17 cellular contexts compared by ENCODE assay signal in the genomic region with DNA sequence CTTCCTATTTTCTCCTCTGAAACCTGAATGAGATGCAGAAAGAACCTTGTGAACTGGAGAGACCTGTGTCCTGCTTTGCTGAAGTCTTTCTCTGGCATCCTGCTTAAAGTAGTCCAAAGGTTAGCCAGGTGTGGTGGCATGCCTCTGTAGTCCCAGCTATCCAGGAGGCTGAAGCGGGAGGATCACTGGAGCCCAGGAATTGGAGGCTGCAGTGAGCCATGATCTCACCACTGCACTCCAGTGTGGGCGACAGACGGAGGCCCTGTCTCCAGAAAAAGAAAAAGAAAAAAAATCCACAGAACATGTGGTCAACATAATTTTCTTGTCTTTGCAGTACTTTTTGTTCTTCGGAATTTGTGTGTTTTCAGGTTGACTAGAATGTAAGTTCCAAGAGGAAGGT. TPM values are rescaled to one million over a fixed set of nuclear protein-coding genes. Genes with fewer than 3 reads are reported as not detected.
A peak's percentile ranks its signal among the peaks of the same experiment; 100 is the strongest.
DNase-seq lines count a peak whose midpoint lies in the region; ATAC-seq, FAIRE-seq and TF ChIP-seq lines count a peak whose summit lies in the region.
"Had no signal": no experiment of that assay in that cellular context is flagged by ENCODE, and none has a peak within 500 bp of the region (broad histone marks: within the 10 kb centered on the region; RNA-seq: fewer than 3 reads in every experiment).

No MANE protein-coding gene starts in this region.

- H3K27me3 ChIP-seq in K562 (ENCODE audit: control insufficient read depth in 2 of 2, insufficient read depth in 2 of 2, low read length in 2 of 2): no peaks in the 10 kb centered on the region; a peak in 1 of 5 replicates
- peaks cover 13 to 21% of the 10 kb centered on the region in 2 donors for H3K27me3 ChIP-seq in naive thymus-derived CD4-positive, alpha-beta T cell (ENCODE audit: control insufficient read depth in 2 of 2, insufficient read depth in 2 of 2, low read length in 2 of 2)
- no peaks in the 10 kb centered on the region for H3K27me3 ChIP-seq in vagina
- peaks cover 26% of the 10 kb centered on the region for H3K27me3 ChIP-seq in smooth muscle cell (ENCODE audit: low read depth)
- H3K27me3 ChIP-seq: SJCRH30 had no signal

- H3K27ac Mint-ChIP-seq in stimulated activated naive CD8-positive, alpha-beta T cell treated with anti-CD3 and anti-CD28 coated beads, Interleukin-15, Interleukin-2, amounts not matched to agents 100 ng/mL and 50 ng/mL, for 24 hours: no peak overlapping the region
- no peak overlapping the region for H3K27ac Mint-ChIP-seq in naive thymus-derived CD4-positive, alpha-beta T cell
- H3K27ac Mint-ChIP-seq: activated CD8-positive, alpha-beta T cell treated with anti-CD3 and anti-CD28 coated beads for 36 hours had no signal

- H3K4me1 ChIP-seq in K562 (replicated peaks in 1 of 2; ENCODE audit: control insufficient read depth in 2 of 2, insufficient read depth in 2 of 2, low read length in 2 of 2): peaks cover 4 to 34% of the 10 kb centered on the region in 2 experiments; a peak in 4 of 5 replicates
- H3K4me1 ChIP-seq in naive thymus-derived CD4-positive, alpha-beta T cell (ENCODE audit: control insufficient read depth in 2 of 2, insufficient read depth in 2 of 2, low read length in 2 of 2): peaks cover 19 to 27% of the 10 kb centered on the region in 2 donors
- H3K4me1 ChIP-seq in vagina: peaks cover 39% of the 10 kb centered on the region
- peaks cover 14% of the 10 kb centered on the region for H3K4me1 ChIP-seq in smooth muscle cell (ENCODE audit: low read depth)
- H3K4me1 ChIP-seq: SJCRH30 had no signal

- no TSS peak for BruUV-seq in K562 (replicated peaks; lab: Mats Ljungman, UMichigan)

- H3K4me2 ChIP-seq in K562 (ENCODE audit: insufficient read depth, low read length): no peak overlapping the region
- H3K4me2 ChIP-seq in smooth muscle cell: no peak overlapping the region

- H3K36me3 Mint-ChIP-seq in stimulated activated naive CD8-positive, alpha-beta T cell treated with anti-CD3 and anti-CD28 coated beads, Interleukin-15, Interleukin-2, amounts not matched to agents 100 ng/mL and 50 ng/mL, for 24 hours (ENCODE audit: low read depth): no peaks in the 10 kb centered on the region
- H3K36me3 Mint-ChIP-seq in naive thymus-derived CD4-positive, alpha-beta T cell: no peaks in the 10 kb centered on the region

- intact Hi-C loops in K562 (cut with micrococcal nuclease) (no loop called here), vagina (cut with DNase I) (no loop called here)
- intact Hi-C loops in naive thymus-derived CD4-positive, alpha-beta T cell (cut with micrococcal nuclease): loop anchor here in 1 of 2 donors (5.0 kb wide), 1 partner anchor 298 kb away; a partner anchor contains a TSS

- TF ChIP-seq POLR2A in K562 (conservative IDR thresholded peaks at IDR 0.05) (no peak), vagina (IDR thresholded peaks at IDR 0.05) (no peak)

- POLR2A ChIA-PET in K562 (lab: Yijun Ruan, JAX): no interaction called here
- POLR2A ChIA-PET in naive thymus-derived CD4-positive, alpha-beta T cell (lab: Charles Lee): no interaction called here

- CTCF ChIA-PET in K562 (lab: Yijun Ruan, JAX; ENCODE audit: low intra/inter-chr PET ratio): no interaction called here
- CTCF ChIA-PET in naive thymus-derived CD4-positive, alpha-beta T cell (lab: Charles Lee): no interaction called here

- no peak for TF ChIP-seq RAD21 in K562 (CRISPR knock-in tag; conservative IDR thresholded peaks at IDR 0.05 in 1 of 2, IDR thresholded peaks at IDR 0.05 in 1 of 2)

- no peaks in the 10 kb centered on the region for H3F3A ChIP-seq in smooth muscle cell (ENCODE audit: low read depth)

- H3K9ac ChIP-seq in K562 (ENCODE audit: insufficient read depth in 1 of 2, low read depth in 2 of 2, low read length in 2 of 2) (no peak overlapping the region), smooth muscle cell (ENCODE audit: low read depth) (no peak overlapping the region)

- in situ Hi-C loops in K562 (cut with MboI): no loop called here

- no peak for TF ChIP-seq EP300 in K562 (IDR thresholded peaks at IDR 0.05; ENCODE audit: low read length)

- no peaks in the 10 kb centered on the region for H3K9me1 ChIP-seq in K562 (ENCODE audit: control insufficient read depth, insufficient read depth, low read length)

- ATAC-seq in stimulated activated naive CD8-positive, alpha-beta T cell treated with anti-CD3 and anti-CD28 coated beads, Interleukin-15, Interleukin-2, amounts not matched to agents 100 U/mL and 50 U/mL, for 24 hours: no peak
- ATAC-seq in K562: no peak
- ATAC-seq in naive thymus-derived CD4-positive, alpha-beta T cell: no peak
- ATAC-seq in GM21515 (IDR thresholded peaks at IDR 0.05; ENCODE audit: unreplicated experiment): no peak
- ATAC-seq: activated CD8-positive, alpha-beta T cell treated with anti-CD3 and anti-CD28 coated beads for 36 hours had no signal

- H2AFZ ChIP-seq in K562 (ENCODE audit: low read depth, low read length) (peak overlapping the region; percentile 22), smooth muscle cell (ENCODE audit: low read depth) (no peak overlapping the region)

- H3K79me2 ChIP-seq in K562 (ENCODE audit: control insufficient read depth, insufficient read depth, low read length) (no peaks in the 10 kb centered on the region), smooth muscle cell (ENCODE audit: low read depth) (no peaks in the 10 kb centered on the region)

- H3K9me3 ChIP-seq in K562 (replicated peaks; ENCODE audit: control insufficient read depth, insufficient read depth, low read depth, low read length): no peaks in the 10 kb centered on the region
- no peaks in the 10 kb centered on the region for H3K9me3 ChIP-seq in naive thymus-derived CD4-positive, alpha-beta T cell (ENCODE audit: control insufficient read depth in 2 of 3, low read length in 3 of 3)
- no peaks in the 10 kb centered on the region for H3K9me3 ChIP-seq in vagina
- no peaks in the 10 kb centered on the region for H3K9me3 ChIP-seq in smooth muscle cell (replicated peaks; ENCODE audit: low read depth)
- H3K9me3 ChIP-seq: left lung, SJCRH30 had no signal

- FAIRE-seq in K562 (lab: Jason Lieb, UNC): no peak

- H3K4me1 Mint-ChIP-seq in stimulated activated naive CD8-positive, alpha-beta T cell treated with anti-CD3 and anti-CD28 coated beads, Interleukin-15, Interleukin-2, amounts not matched to agents 100 ng/mL and 50 ng/mL, for 24 hours (ENCODE audit: low read depth): peaks cover 25% of the 10 kb centered on the region
- peaks cover 19 to 43% (median 30%) of the 10 kb centered on the region in 7 donors for H3K4me1 Mint-ChIP-seq in naive thymus-derived CD4-positive, alpha-beta T cell

- H3K36me3 ChIP-seq in K562 (ENCODE audit: control insufficient read depth, insufficient read depth, low read length): no peaks in the 10 kb centered on the region
- no peaks in the 10 kb centered on the region for H3K36me3 ChIP-seq in naive thymus-derived CD4-positive, alpha-beta T cell (ENCODE audit: control insufficient read depth in 2 of 3, insufficient read depth in 3 of 3, low read length in 3 of 3)
- H3K36me3 ChIP-seq in vagina: no peaks in the 10 kb centered on the region
- H3K36me3 ChIP-seq in smooth muscle cell (ENCODE audit: low read depth): no peaks in the 10 kb centered on the region
- H3K36me3 ChIP-seq: left lung, SJCRH30 had no signal

- H3K27ac ChIP-seq in K562 (ENCODE audit: extremely low read depth, low read depth, low read length): no peak overlapping the region
- no peak overlapping the region for H3K27ac ChIP-seq in naive thymus-derived CD4-positive, alpha-beta T cell (ENCODE audit: low read depth, low read length)
- H3K27ac ChIP-seq in vagina: peak overlapping the region; percentile 60
- H3K27ac ChIP-seq in smooth muscle cell (ENCODE audit: low read depth): no peak overlapping the region
- H3K27ac ChIP-seq: left lung, SJCRH30 had no signal

- H3K4me3 Mint-ChIP-seq in stimulated activated naive CD8-positive, alpha-beta T cell treated with anti-CD3 and anti-CD28 coated beads, Interleukin-15, Interleukin-2, amounts not matched to agents 100 ng/mL and 50 ng/mL, for 24 hours: peak overlapping the region; percentile 58
- H3K4me3 Mint-ChIP-seq in naive thymus-derived CD4-positive, alpha-beta T cell: peak overlapping the region in 9 of 10 donors; percentile 58 to 86 (median 79)

- DNase-seq in stimulated activated naive CD8-positive, alpha-beta T cell treated with anti-CD3 and anti-CD28 coated beads, Interleukin-15, Interleukin-2, amounts not matched to agents 100 U/mL and 50 U/mL, for 24 hours: no peak
- DNase-seq in K562 (ENCODE audit: extremely low read depth in 1 of 4, low spot score in 3 of 4): no peak
- DNase-seq in naive thymus-derived CD4-positive, alpha-beta T cell: no peak
- no peak for DNase-seq in vagina (ENCODE audit: extremely low spot score in 2 of 2)
- DNase-seq in smooth muscle cell (lab: John Stamatoyannopoulos, UW; ENCODE audit: unreplicated experiment): no peak
- no peak for DNase-seq in foreskin fibroblast
- DNase-seq: activated CD8-positive, alpha-beta T cell treated with anti-CD3 and anti-CD28 coated beads for 36 hours; activated effector memory CD4-positive, alpha-beta T cell treated with anti-CD3 and anti-CD28 coated beads, Interleukin-2, amount 50 U/mL, for 16 hours; DMS153; left lung; NCI-H1417 treated with DMSO at 0.1 percent for 48 hours; NCI-H2227 treated with DMSO at 0.1 percent for 48 hours; SJCRH30 had no signal

- H3K4me3 ChIP-seq in K562: no peak overlapping the region
- H3K4me3 ChIP-seq in naive thymus-derived CD4-positive, alpha-beta T cell (ENCODE audit: low read length): no peak overlapping the region
- no peak overlapping the region for H3K4me3 ChIP-seq in vagina
- H3K4me3 ChIP-seq in smooth muscle cell: no peak overlapping the region
- no peak overlapping the region for H3K4me3 ChIP-seq in foreskin fibroblast (ENCODE audit: low read depth in 1 of 2, low read length in 2 of 2)
- H3K4me3 ChIP-seq: SJCRH30 had no signal

- no peaks in the 10 kb centered on the region for H3K9me3 Mint-ChIP-seq in stimulated activated naive CD8-positive, alpha-beta T cell treated with anti-CD3 and anti-CD28 coated beads, Interleukin-15, Interleukin-2, amounts not matched to agents 100 ng/mL and 50 ng/mL, for 24 hours
- H3K9me3 Mint-ChIP-seq in naive thymus-derived CD4-positive, alpha-beta T cell: no peaks in the 10 kb centered on the region
- H3K9me3 Mint-ChIP-seq: activated CD8-positive, alpha-beta T cell treated with anti-CD3 and anti-CD28 coated beads for 36 hours had no signal

- no peaks in the 10 kb centered on the region for H4K20me1 ChIP-seq in K562 (replicated peaks; ENCODE audit: control insufficient read depth, insufficient read depth, low read length)
- H4K20me1 ChIP-seq in smooth muscle cell (ENCODE audit: low read depth): no peaks in the 10 kb centered on the region

- peaks cover 57% of the 10 kb centered on the region for H3K27me3 Mint-ChIP-seq in stimulated activated naive CD8-positive, alpha-beta T cell treated with anti-CD3 and anti-CD28 coated beads, Interleukin-15, Interleukin-2, amounts not matched to agents 100 ng/mL and 50 ng/mL, for 24 hours
- H3K27me3 Mint-ChIP-seq in naive thymus-derived CD4-positive, alpha-beta T cell: peaks cover 29 to 69% (median 35%) of the 10 kb centered on the region in 5 donors

- 76% methylated on average over 3 of the region's 4 CpGs for WGBS in K562 (ENCODE audit: insufficient coverage, low coverage, missing lambda C conversion rate)
- WGBS in smooth muscle cell (ENCODE audit: low lambda C conversion rate): 100% methylated on average over 4 of the region's 4 CpGs

- TF ChIP-seq CTCF in K562 (IDR thresholded peaks at IDR 0.05 in 2 of 3, conservative IDR thresholded peaks at IDR 0.05 in 1 of 3; ENCODE audit: insufficient read depth in 2 of 3, low read depth in 1 of 3, low read length in 3 of 3) (no peak), vagina (IDR thresholded peaks at IDR 0.05) (no peak), smooth muscle cell (IDR thresholded peaks at IDR 0.05; ENCODE audit: borderline replicate concordance, insufficient read depth, poor library complexity, severe bottlenecking) (no peak), foreskin fibroblast (IDR thresholded peaks at IDR 0.05; ENCODE audit: low read depth, low read length) (no peak)

RNA-seq across cellular contexts. Expression of a gene that starts 2.3 kb away (rescaled TPM):
- total RNA-seq in K562 (2011; cell fraction: chromatin; rRNA removed; ENCODE audit: low replicate concordance): 3.6 and 5.0 TPM in 2 replicates
- 4.2 and 4.5 TPM in 2 replicates for total RNA-seq in K562 (2011; cell fraction: nucleolus; rRNA removed)
- 5.6 and 6.4 TPM in 2 replicates for total RNA-seq in K562 (2011; cell fraction: nucleoplasm; rRNA removed)
- 3.8 and 5.1 TPM in 2 replicates for total RNA-seq in K562 (2014; rRNA removed)
- total RNA-seq in K562 (2014; rRNA removed; fragmentation: Illumina TruSeq; extraction: Trizol): 3.8 and 4.3 TPM in 2 replicates
- total RNA-seq in K562 (2015; rRNA removed; fragmentation: Illumina TruSeq; extraction: Trizol): 5.0 and 6.1 TPM in 2 replicates
- total RNA-seq in K562 (2021): 8.8 and 11.5 TPM in 2 replicates
- polyA plus RNA-seq in K562 (2011; rRNA removed): 2.2 and 3.2 TPM in 2 replicates
- 3.2 and 6.4 TPM in 2 replicates for polyA plus RNA-seq in K562 (2011; cell fraction: cytosol; rRNA removed)
- polyA plus RNA-seq in K562 (2011; cell fraction: nucleus; rRNA removed): 1.1 and 3.0 TPM in 2 replicates
- 6.8 and 12.0 TPM in 2 replicates for polyA plus RNA-seq in K562 (2012)
- polyA plus RNA-seq in K562 (2014; fragmentation: Illumina TruSeq; extraction: Trizol): 8.9 and 10.1 TPM in 2 replicates
- 1 to 10 TPM in 1 of 2 experiments, under 1 TPM in 1; 0.69 to 1.3 TPM for polyA plus RNA-seq in K562 (2014; fragmentation: Nextera tagmentation; extraction: Ambion mirVana)
- polyA plus RNA-seq in K562 (2014; rRNA removed): 4.5 and 4.9 TPM in 2 replicates
- 1.3 and 2.4 TPM in 2 replicates for polyA minus RNA-seq in K562 (2011; rRNA and poly(A)+ RNA removed)
- polyA minus RNA-seq in K562 (2011; cell fraction: cytosol; rRNA and poly(A)+ RNA removed): 2.7 and 4.5 TPM in 2 replicates
- 0.33 and 0.54 TPM in 2 replicates for polyA minus RNA-seq in K562 (2011; cell fraction: nucleus; rRNA and poly(A)+ RNA removed)
- total RNA-seq in naive thymus-derived CD4-positive, alpha-beta T cell: 1 to 10 TPM in 1 of 5 experiments, not detected in 4; 1.1 TPM
- not detected for polyA plus RNA-seq in naive thymus-derived CD4-positive, alpha-beta T cell
- 24.6 TPM for total RNA-seq in vagina
- total RNA-seq in smooth muscle cell: 6.8 and 7.8 TPM in 2 replicates
- polyA plus RNA-seq in smooth muscle cell: 6.0 and 9.9 TPM in 2 replicates

RNA-seq across cellular contexts. Expression of a gene that starts 8.9 kb away (rescaled TPM):
- not detected in 2 replicates for total RNA-seq in K562 (2011; cell fraction: chromatin; rRNA removed; ENCODE audit: low replicate concordance)
- total RNA-seq in K562 (2011; cell fraction: nucleolus; rRNA removed): not detected in 2 replicates
- total RNA-seq in K562 (2011; cell fraction: nucleoplasm; rRNA removed): not detected in 2 replicates
- not detected in 2 replicates for total RNA-seq in K562 (2014; rRNA removed)
- not detected in 2 replicates for total RNA-seq in K562 (2014; rRNA removed; fragmentation: Illumina TruSeq; extraction: Trizol)
- total RNA-seq in K562 (2015; rRNA removed; fragmentation: Illumina TruSeq; extraction: Trizol): not detected in 2 replicates
- not detected in 2 replicates for total RNA-seq in K562 (2021)
- polyA plus RNA-seq in K562 (2011; rRNA removed): not detected in 2 replicates
- not detected in 2 replicates for polyA plus RNA-seq in K562 (2011; cell fraction: cytosol; rRNA removed)
- not detected in 2 replicates for polyA plus RNA-seq in K562 (2011; cell fraction: nucleus; rRNA removed)
- polyA plus RNA-seq in K562 (2012): not detected in 2 replicates
- not detected in 2 replicates for polyA plus RNA-seq in K562 (2014; fragmentation: Illumina TruSeq; extraction: Trizol)
- polyA plus RNA-seq in K562 (2014; fragmentation: Nextera tagmentation; extraction: Ambion mirVana): not detected
- polyA plus RNA-seq in K562 (2014; rRNA removed): not detected in 2 replicates
- not detected in 2 replicates for polyA minus RNA-seq in K562 (2011; rRNA and poly(A)+ RNA removed)
- polyA minus RNA-seq in K562 (2011; cell fraction: cytosol; rRNA and poly(A)+ RNA removed): not detected in 2 replicates
- not detected in 2 replicates for polyA minus RNA-seq in K562 (2011; cell fraction: nucleus; rRNA and poly(A)+ RNA removed)
- total RNA-seq in naive thymus-derived CD4-positive, alpha-beta T cell: not detected
- polyA plus RNA-seq in naive thymus-derived CD4-positive, alpha-beta T cell: not detected
- total RNA-seq in vagina: not detected
- total RNA-seq in smooth muscle cell: not detected in 2 replicates
- polyA plus RNA-seq in smooth muscle cell: not detected in 2 replicates
- total RNA-seq: activated CD8-positive, alpha-beta T cell treated with anti-CD3 and anti-CD28 coated beads for 36 hours; LHCN-M2; renal cortical epithelial cell; SJCRH30 had no signal
